ENCODE assay signal across 1 cellular context in genomic region chr3:184362668-184363540, GRCh38.
TF ChIP-seq lines count a peak whose summit lies in the region.

No MANE protein-coding gene starts in this region.

TF ChIP-seq in H1, 55 proteins besides CTCF, POLR2A, EP300 and RAD21:
- TF ChIP-seq CHD1 (IDR thresholded peaks at IDR 0.05; ENCODE audit: low read depth, low read length) (no peak), KDM5A (IDR thresholded peaks at IDR 0.05; ENCODE audit: low read length) (no peak), E2F6 (IDR thresholded peaks at IDR 0.05) (peak; percentile 85; the same call in 1 of the 2 replicates), SP1 (IDR thresholded peaks at IDR 0.05; ENCODE audit: low read depth, low read length) (0 out of 2 replicates have a peak, but pooled peaks have one; percentile 30), ATF3 (IDR thresholded peaks at IDR 0.05; ENCODE audit: insufficient read depth, low read depth, low read length) (no peak), YY1 (IDR thresholded peaks at IDR 0.05; ENCODE audit: low read depth, low read length) (no peak), SIN3A (conservative IDR thresholded peaks at IDR 0.05 in 1 of 2, IDR thresholded peaks at IDR 0.05 in 1 of 2; ENCODE audit: low read depth in 1 of 2, low read length in 2 of 2) (peak; percentile 45 to 47; a peak in 1 of 4 replicates), BRCA1 (IDR thresholded peaks at IDR 0.05; ENCODE audit: low read depth, low read length) (0 out of 2 replicates have a peak, but pooled peaks have one; percentile 49), BACH1 (IDR thresholded peaks at IDR 0.05; ENCODE audit: low read length) (peak; percentile 13; the same call in 1 of the 2 replicates), CHD2 (IDR thresholded peaks at IDR 0.05; ENCODE audit: low read length) (peak; percentile 72), TBP (IDR thresholded peaks at IDR 0.05; ENCODE audit: low read depth, low read length) (peak; percentile 73), EZH2 (IDR thresholded peaks at IDR 0.05; ENCODE audit: low read depth, low read length, severe bottlenecking) (no peak), MAX (IDR thresholded peaks at IDR 0.05) (peak; percentile 73), JUN (IDR thresholded peaks at IDR 0.05; ENCODE audit: low read depth, low read length) (0 out of 2 replicates have a peak, but pooled peaks have one; percentile 50), CBX8 (IDR thresholded peaks at IDR 0.05; ENCODE audit: borderline replicate concordance, low read depth, low read length) (no peak), ZNF274 (IDR thresholded peaks at IDR 0.05; ENCODE audit: borderline replicate concordance, extremely low read depth, low read length) (no peak), EGR1 (IDR thresholded peaks at IDR 0.05; ENCODE audit: borderline replicate concordance, low read depth, low read length) (0 out of 2 replicates have a peak, but pooled peaks have one; percentile 51), TAF1 (IDR thresholded peaks at IDR 0.05; ENCODE audit: low read depth, low read length) (peak; percentile 81), KDM4A (IDR thresholded peaks at IDR 0.05; ENCODE audit: low read depth, low read length, severe bottlenecking) (peak; percentile 74), POLR2AphosphoS5 (IDR thresholded peaks at IDR 0.05; ENCODE audit: low read depth, low read length) (peak; percentile 78), CREB1 (IDR thresholded peaks at IDR 0.05) (peak; percentile 63), SP4 (IDR thresholded peaks at IDR 0.05; ENCODE audit: low read length) (no peak), PHF8 (conservative IDR thresholded peaks at IDR 0.05; ENCODE audit: low read depth, low read length) (peak; percentile 84), FOSL1 (IDR thresholded peaks at IDR 0.05; ENCODE audit: insufficient read depth, low read depth, low read length) (no peak), RBBP5 (IDR thresholded peaks at IDR 0.05; ENCODE audit: borderline replicate concordance, low read depth, low read length) (peak; percentile 32; the same call in 1 of the 2 replicates), GABPA (IDR thresholded peaks at IDR 0.05; ENCODE audit: borderline replicate concordance, insufficient read depth, low read length) (peak; percentile 79; the same call in 1 of the 2 replicates), NRF1 (IDR thresholded peaks at IDR 0.05; ENCODE audit: low read depth, low read length) (peak; percentile 69), TAF7 (optimal IDR thresholded peaks at IDR 0.05; ENCODE audit: borderline replicate concordance, low read depth, low read length) (peak; percentile 30), SAP30 (IDR thresholded peaks at IDR 0.05; ENCODE audit: insufficient read depth, insufficient replicate concordance, low read length) (peak; percentile 37), TCF12 (IDR thresholded peaks at IDR 0.05; ENCODE audit: low read depth, low read length) (0 out of 2 replicates have a peak, but pooled peaks have one; percentile 1), ATF2 (IDR thresholded peaks at IDR 0.05; ENCODE audit: low read length) (0 out of 2 replicates have a peak, but pooled peaks have one; percentile 30), HDAC2 (IDR thresholded peaks at IDR 0.05; ENCODE audit: borderline replicate concordance in 1 of 2, low read depth in 2 of 2, low read length in 2 of 2) (peak in 1 of 2 experiments; percentile 57; a peak in 1 of 4 replicates)
